In genomic region chr1:161726631-161727342, GRCh38 we compare ENCODE assay signal across 8 cellular contexts. TPM values are rescaled to one million over a fixed set of nuclear protein-coding genes. Genes with fewer than 3 reads are reported as not detected.
A peak's percentile ranks its signal among the peaks of the same experiment; 100 is the strongest.
DNase-seq lines count a peak whose midpoint lies in the region; ATAC-seq and TF ChIP-seq lines count a peak whose summit lies in the region.

No MANE protein-coding gene starts in this region.

- H3K4me3 ChIP-seq in Peyer's patch (peak overlapping the region; percentile 83 to 93 (median 88)), fibroblast of the aortic adventitia (ENCODE audit: low read depth, low read length) (peak overlapping the region; percentile 79), stomach smooth muscle (ENCODE audit: low read length in 2 of 2) (peak overlapping the region; percentile 83)

- H3K27me3 Mint-ChIP-seq in natural killer cell treated with Interleukin-12 subunit alpha and Interleukin-12 subunit beta and Interleukin-15 and Interleukin-18, amount 100 ng/mL, for 72 hours = no peaks in the 10 kb centered on the region

- H3K9me3 Mint-ChIP-seq in natural killer cell treated with Interleukin-12 subunit alpha and Interleukin-12 subunit beta and Interleukin-15 and Interleukin-18, amount 100 ng/mL, for 72 hours = no peaks in the 10 kb centered on the region

- TF ChIP-seq CTCF in Peyer's patch (IDR thresholded peaks at IDR 0.05) = no peak
- TF ChIP-seq CTCF in fibroblast of the aortic adventitia (IDR thresholded peaks at IDR 0.05; ENCODE audit: insufficient read depth, low read length) = peak; percentile 14

- H3K27me3 ChIP-seq in Peyer's patch (peaks cover 0 to 3% of the 10 kb centered on the region in 2 donors), stomach smooth muscle (ENCODE audit: control insufficient read depth in 1 of 2, insufficient read depth in 2 of 2, low read length in 2 of 2) (peaks cover 6 to 9% of the 10 kb centered on the region in 2 donors)

- peak overlapping the region; percentile 64 to 74 for H3K9ac ChIP-seq in stomach smooth muscle (ENCODE audit: low read length in 2 of 2)

- H3K9me3 ChIP-seq in Peyer's patch = no peaks in the 10 kb centered on the region
- no peaks in the 10 kb centered on the region for H3K9me3 ChIP-seq in stomach smooth muscle (ENCODE audit: control insufficient read depth in 2 of 2, low read length in 2 of 2)

- H3K4me1 Mint-ChIP-seq in natural killer cell treated with Interleukin-12 subunit alpha and Interleukin-12 subunit beta and Interleukin-15 and Interleukin-18, amount 100 ng/mL, for 72 hours (ENCODE audit: low read depth in 2 of 2) = peaks cover 66 to 72% of the 10 kb centered on the region in 2 donors

- H3K27ac ChIP-seq in Peyer's patch (peak overlapping the region; percentile 79 to 98 (median 89)), stomach smooth muscle (ENCODE audit: low read length) (peak overlapping the region; percentile 64)

- peak; percentile 15 to 19 for TF ChIP-seq POLR2A in Peyer's patch (IDR thresholded peaks at IDR 0.05)

- H3K27ac Mint-ChIP-seq in natural killer cell treated with Interleukin-12 subunit alpha and Interleukin-12 subunit beta and Interleukin-15 and Interleukin-18, amount 100 ng/mL, for 72 hours = peak overlapping the region in 1 of 2 donors; percentile 87

- H3K4me1 ChIP-seq in Peyer's patch (peaks cover 0 to 20% (median 3%) of the 10 kb centered on the region in 4 donors), stomach smooth muscle (ENCODE audit: control insufficient read depth, insufficient read depth, low read length) (peaks cover 18% of the 10 kb centered on the region)

- ATAC-seq in GM19397 (IDR thresholded peaks at IDR 0.05; ENCODE audit: unreplicated experiment) (peak; percentile 66), HG03571 (IDR thresholded peaks at IDR 0.05; ENCODE audit: unreplicated experiment) (peak; percentile 57)
- ATAC-seq in natural killer cell treated with Interleukin-12 subunit alpha and Interleukin-12 subunit beta and Interleukin-15 and Interleukin-18, amount 100 ng/mL, for 72 hours = peak; percentile 83 to 88

- H3K36me3 Mint-ChIP-seq in natural killer cell treated with Interleukin-12 subunit alpha and Interleukin-12 subunit beta and Interleukin-15 and Interleukin-18, amount 100 ng/mL, for 72 hours = no peaks in the 10 kb centered on the region

- no peaks in the 10 kb centered on the region for H3K36me3 ChIP-seq in Peyer's patch
- H3K36me3 ChIP-seq in stomach smooth muscle (ENCODE audit: control insufficient read depth in 2 of 2, insufficient read depth in 2 of 2, low read length in 2 of 2) = no peaks in the 10 kb centered on the region

- peak overlapping the region; percentile 98 for H3K4me3 Mint-ChIP-seq in natural killer cell treated with Interleukin-12 subunit alpha and Interleukin-12 subunit beta and Interleukin-15 and Interleukin-18, amount 100 ng/mL, for 72 hours

- peak; percentile 95 for DNase-seq in CMK (ENCODE audit: low read depth)
- peak; percentile 79 to 94 (median 93) for DNase-seq in Peyer's patch
- peak; percentile 61 for DNase-seq in activated effector memory CD4-positive, alpha-beta T cell treated with Interleukin-2 at 50 U/mL for 16 hours
- DNase-seq in fibroblast of the aortic adventitia (ENCODE audit: low read depth) = peak; percentile 85
- peak; percentile 92 for DNase-seq in natural killer cell treated with Interleukin-12 subunit alpha and Interleukin-12 subunit beta and Interleukin-15 and Interleukin-18, amount 100 ng/mL, for 72 hours (ENCODE audit: low spot score)

RNA-seq across cellular contexts. Expression of gene FCRLB, which starts 5.4 kb away (rescaled TPM):
- under 1 TPM in 2 of 4 donors, not detected in 2; 0.40 to 0.57 TPM for total RNA-seq in Peyer's patch
- total RNA-seq in fibroblast of the aortic adventitia (ENCODE audit: low replicate concordance) = 3.0 and 4.7 TPM in 2 replicates
- total RNA-seq in natural killer cell treated with Interleukin-12 subunit alpha and Interleukin-12 subunit beta and Interleukin-15 and Interleukin-18, amount 100 ng/mL, for 72 hours = under 1 TPM; 0.24 to 0.42 TPM

RNA-seq across cellular contexts. Expression of gene FCRLA, which starts 19.8 kb away (rescaled TPM):
- total RNA-seq in Peyer's patch (10 to 100 TPM in 1 of 4 donors, 1 to 10 TPM in 1, under 1 TPM in 1, not detected in 1; 0.85 to 47.0 (median 5.0) TPM), fibroblast of the aortic adventitia (ENCODE audit: low replicate concordance) (0.90 TPM in 1 of 2 replicates, not detected in the other)
- total RNA-seq in natural killer cell treated with Interleukin-12 subunit alpha and Interleukin-12 subunit beta and Interleukin-15 and Interleukin-18, amount 100 ng/mL, for 72 hours = not detected

RNA-seq across cellular contexts. Expression of gene DUSP12, which starts 22.8 kb away (rescaled TPM):
- 10 to 100 TPM in 3 of 4 donors, 1 to 10 TPM in 1; 7.7 to 23.1 (median 16.3) TPM for total RNA-seq in Peyer's patch
- total RNA-seq in fibroblast of the aortic adventitia (ENCODE audit: low replicate concordance) = 23.6 and 27.8 TPM in 2 replicates
- total RNA-seq in natural killer cell treated with Interleukin-12 subunit alpha and Interleukin-12 subunit beta and Interleukin-15 and Interleukin-18, amount 100 ng/mL, for 72 hours = 10 to 100 TPM; 27.7 to 39.4 TPM

RNA-seq across cellular contexts. Expression of gene ATF6, which starts 39.3 kb away (rescaled TPM):
- total RNA-seq in Peyer's patch = 10 to 100 TPM; 15.5 to 21.4 (median 20.8) TPM
- 13.7 and 32.8 TPM in 2 replicates for total RNA-seq in fibroblast of the aortic adventitia (ENCODE audit: low replicate concordance)
- total RNA-seq in natural killer cell treated with Interleukin-12 subunit alpha and Interleukin-12 subunit beta and Interleukin-15 and Interleukin-18, amount 100 ng/mL, for 72 hours = 10 to 100 TPM; 25.5 to 26.4 TPM

Comparison
In these comparisons a context has a peak if more than half of its experiments do, and no peak if none do; other contexts are left out.
1. Peak in every context shown above with its lines: DNase-seq, ATAC-seq, H3K4me3 ChIP-seq and H3K27ac ChIP-seq.